ENCODE assay signal across 9 cellular contexts in the genomic region with DNA sequence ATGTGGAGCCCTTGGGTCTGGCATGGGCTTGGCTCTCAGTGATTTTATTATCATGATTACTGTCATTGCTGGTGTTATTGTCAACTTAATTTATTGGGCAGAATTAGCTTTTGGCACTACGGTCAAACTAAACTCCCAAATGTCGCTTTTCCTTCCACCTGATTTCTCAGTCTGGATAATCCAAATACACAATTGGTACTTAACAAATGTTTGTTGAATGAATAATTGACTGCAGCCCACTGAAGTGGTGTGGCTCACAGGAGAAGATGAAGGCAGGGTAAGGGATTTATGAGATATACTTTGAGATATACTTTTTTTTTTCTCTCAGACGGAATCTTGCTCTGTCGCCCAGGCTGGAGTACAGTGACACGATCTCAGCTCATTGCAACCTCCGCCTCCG. TPM values are rescaled to one million over a fixed set of nuclear protein-coding genes. Genes with fewer than 3 reads are reported as not detected.
DNase-seq lines count a peak whose midpoint lies in the region; ATAC-seq and TF ChIP-seq lines count a peak whose summit lies in the region.
"Had no signal": no experiment of that assay in that cellular context is flagged by ENCODE, and none has a peak within 500 bp of the region (broad histone marks: within the 10 kb centered on the region; RNA-seq: fewer than 3 reads in every experiment).

No MANE protein-coding gene starts in this region.

- no peak for DNase-seq in activated T-cell treated with anti-CD3 and anti-CD28 coated beads, Interleukin-2, amount 50 U/mL, for 4 hours
- no peak for DNase-seq in activated T-cell treated with anti-CD3 and anti-CD28 coated beads, Interleukin-2, amount 50 U/mL, for 48 hours
- no peak for DNase-seq in activated CD8-positive, alpha-beta T cell treated with anti-CD3 and anti-CD28 coated beads, Interleukin-2, amount 10 ng/mL, durations not matched to agents 7 days and 5 days
- DNase-seq in hepatocyte (ENCODE audit: low spot score) = no peak
- no peak for DNase-seq in thoracic aorta (ENCODE audit: low spot score)
- DNase-seq in NCI-H2171 (lab: John Stamatoyannopoulos, UW) = no peak
- no peak for DNase-seq in NCI-H1092 (lab: John Stamatoyannopoulos, UW)
- no peak for DNase-seq in NCI-H1930 (lab: John Stamatoyannopoulos, UW)
- DNase-seq: COR-L47 had no signal

- CTCF ChIA-PET in activated CD8-positive, alpha-beta T cell treated with anti-CD3 and anti-CD28 coated beads, Interleukin-2, amount 10 ng/mL, durations not matched to agents 7 days and 5 days (lab: Charles Lee) = interaction anchor here (1.0 to 2.0 kb wide), 5 partner anchors 16 to 61 kb away, joined by 3 to 11 read pairs (median 4); no protein-coding TSS in a partner anchor

- peaks cover 14% of the 10 kb centered on the region for H3K79me2 ChIP-seq in hepatocyte

- no peaks in the 10 kb centered on the region for H3K9me3 Mint-ChIP-seq in activated T-cell treated with anti-CD3 and anti-CD28 coated beads, Interleukin-2, amount 50 U/mL, for 4 hours
- no peaks in the 10 kb centered on the region for H3K9me3 Mint-ChIP-seq in activated CD8-positive, alpha-beta T cell treated with anti-CD3 and anti-CD28 coated beads, Interleukin-2, amount 10 ng/mL, durations not matched to agents 7 days and 5 days (ENCODE audit: insufficient read depth)

- H3K4me1 ChIP-seq in hepatocyte (ENCODE audit: insufficient read depth) (no peaks in the 10 kb centered on the region), thoracic aorta (ENCODE audit: control insufficient read depth in 1 of 2, low read depth in 2 of 2) (peaks cover 14% of the 10 kb centered on the region in 2 donors)

- H3K36me3 Mint-ChIP-seq in activated T-cell treated with anti-CD3 and anti-CD28 coated beads, Interleukin-2, amount 50 U/mL, for 4 hours (ENCODE audit: insufficient read depth) = peaks cover 11% of the 10 kb centered on the region
- H3K36me3 Mint-ChIP-seq in activated CD8-positive, alpha-beta T cell treated with anti-CD3 and anti-CD28 coated beads, Interleukin-2, amount 10 ng/mL, durations not matched to agents 7 days and 5 days (ENCODE audit: low read depth) = peaks cover 30% of the 10 kb centered on the region

- H3K27ac Mint-ChIP-seq in activated CD8-positive, alpha-beta T cell treated with anti-CD3 and anti-CD28 coated beads, Interleukin-2, amount 10 ng/mL, durations not matched to agents 7 days and 5 days = no peak overlapping the region

- no peaks in the 10 kb centered on the region for H4K20me1 ChIP-seq in hepatocyte (ENCODE audit: insufficient read depth, poor library complexity, severe bottlenecking)

- POLR2A ChIA-PET in activated CD8-positive, alpha-beta T cell treated with anti-CD3 and anti-CD28 coated beads, Interleukin-2, amount 10 ng/mL, durations not matched to agents 7 days and 5 days (lab: Charles Lee) = interaction anchor here (0.8 to 1.4 kb wide), 4 partner anchors 16 to 49 kb away, joined by 3 to 7 read pairs (median 5); a partner anchor contains a TSS

- TF ChIP-seq CTCF in hepatocyte (IDR thresholded peaks at IDR 0.05; ENCODE audit: poor library complexity) = no peak
- TF ChIP-seq CTCF in thoracic aorta (IDR thresholded peaks at IDR 0.05) = no peak

- no peaks in the 10 kb centered on the region for H3K27me3 Mint-ChIP-seq in activated T-cell treated with anti-CD3 and anti-CD28 coated beads, Interleukin-2, amount 50 U/mL, for 4 hours (ENCODE audit: low read depth)
- H3K27me3 Mint-ChIP-seq in activated CD8-positive, alpha-beta T cell treated with anti-CD3 and anti-CD28 coated beads, Interleukin-2, amount 10 ng/mL, durations not matched to agents 7 days and 5 days (ENCODE audit: low read depth) = no peaks in the 10 kb centered on the region

- WGBS in hepatocyte (ENCODE audit: low lambda C conversion rate, missing lambda C conversion rate) = 90% methylated on average over 7 of the region's 7 CpGs

- no peaks in the 10 kb centered on the region for H3K36me3 ChIP-seq in hepatocyte (replicated peaks; ENCODE audit: insufficient read depth, low read depth)
- peaks cover 5% of the 10 kb centered on the region for H3K36me3 ChIP-seq in thoracic aorta

- H3K4me1 Mint-ChIP-seq in activated T-cell treated with anti-CD3 and anti-CD28 coated beads, Interleukin-2, amount 50 U/mL, for 4 hours (ENCODE audit: low read depth) = peaks cover 12% of the 10 kb centered on the region
- peaks cover 21% of the 10 kb centered on the region for H3K4me1 Mint-ChIP-seq in activated CD8-positive, alpha-beta T cell treated with anti-CD3 and anti-CD28 coated beads, Interleukin-2, amount 10 ng/mL, durations not matched to agents 7 days and 5 days (ENCODE audit: low read depth)

- H3K27me3 ChIP-seq in hepatocyte = no peaks in the 10 kb centered on the region
- H3K27me3 ChIP-seq in thoracic aorta (replicated peaks; ENCODE audit: insufficient read depth) = no peaks in the 10 kb centered on the region

- no peaks in the 10 kb centered on the region for H3K9me3 ChIP-seq in hepatocyte (ENCODE audit: low read depth)
- H3K9me3 ChIP-seq in thoracic aorta = no peaks in the 10 kb centered on the region

- H2AFZ ChIP-seq in hepatocyte = no peak overlapping the region

- H3K4me3 ChIP-seq in hepatocyte (no peak overlapping the region), thoracic aorta (peak overlapping the region; percentile 81)

- peak overlapping the region; percentile 94 for H3K27ac ChIP-seq in hepatocyte
- H3K27ac ChIP-seq in thoracic aorta = no peak overlapping the region

- peak overlapping the region; percentile 82 for H3K4me3 Mint-ChIP-seq in activated T-cell treated with anti-CD3 and anti-CD28 coated beads, Interleukin-2, amount 50 U/mL, for 4 hours
- H3K4me3 Mint-ChIP-seq in activated CD8-positive, alpha-beta T cell treated with anti-CD3 and anti-CD28 coated beads, Interleukin-2, amount 10 ng/mL, durations not matched to agents 7 days and 5 days = peak overlapping the region; percentile 85

- ATAC-seq in activated T-cell treated with anti-CD3 and anti-CD28 coated beads, Interleukin-2, amount 50 U/mL, for 4 hours = no peak
- no peak for ATAC-seq in activated CD8-positive, alpha-beta T cell treated with anti-CD3 and anti-CD28 coated beads, Interleukin-2, amount 10 ng/mL, durations not matched to agents 7 days and 5 days
- ATAC-seq in thoracic aorta (ENCODE audit: insufficient number of reproducible peaks, low FRiP score, low read depth) = no peak

- no peaks in the 10 kb centered on the region for H3K9me2 ChIP-seq in hepatocyte (replicated peaks; ENCODE audit: insufficient read depth)

- peak overlapping the region; percentile 98 for H3K4me2 ChIP-seq in hepatocyte

RNA-seq across cellular contexts. Expression of a gene that starts 1.5 kb away (rescaled TPM):
- 100 to 1,000 TPM; 121 to 148 (median 139) TPM for total RNA-seq in activated T-cell treated with anti-CD3 and anti-CD28 coated beads, Interleukin-2, amount 50 U/mL, for 4 hours
- total RNA-seq in activated CD8-positive, alpha-beta T cell treated with anti-CD3 and anti-CD28 coated beads, Interleukin-2, amount 10 ng/mL, durations not matched to agents 7 days and 5 days = 10 to 100 TPM; 74.6 to 75.0 TPM
- total RNA-seq in hepatocyte (55.4 and 61.3 TPM in 2 replicates), thoracic aorta (10 to 100 TPM; 73.7 to 94.1 TPM)
- polyA plus RNA-seq in hepatocyte = 54.9 and 58.9 TPM in 2 replicates

RNA-seq across cellular contexts. Expression of a gene that starts 45.5 kb away (rescaled TPM):
- 10 to 100 TPM; 59.4 to 61.6 (median 60.9) TPM for total RNA-seq in activated T-cell treated with anti-CD3 and anti-CD28 coated beads, Interleukin-2, amount 50 U/mL, for 4 hours
- total RNA-seq in activated CD8-positive, alpha-beta T cell treated with anti-CD3 and anti-CD28 coated beads, Interleukin-2, amount 10 ng/mL, durations not matched to agents 7 days and 5 days = 10 to 100 TPM; 94.0 to 99.9 TPM
- total RNA-seq in hepatocyte (89.9 and 94.4 TPM in 2 replicates), thoracic aorta (10 to 100 TPM; 67.4 to 92.9 TPM)
- polyA plus RNA-seq in hepatocyte = 98.7 and 122 TPM in 2 replicates
